ENCODE assay signal across 13 cellular contexts in the genomic region with DNA sequence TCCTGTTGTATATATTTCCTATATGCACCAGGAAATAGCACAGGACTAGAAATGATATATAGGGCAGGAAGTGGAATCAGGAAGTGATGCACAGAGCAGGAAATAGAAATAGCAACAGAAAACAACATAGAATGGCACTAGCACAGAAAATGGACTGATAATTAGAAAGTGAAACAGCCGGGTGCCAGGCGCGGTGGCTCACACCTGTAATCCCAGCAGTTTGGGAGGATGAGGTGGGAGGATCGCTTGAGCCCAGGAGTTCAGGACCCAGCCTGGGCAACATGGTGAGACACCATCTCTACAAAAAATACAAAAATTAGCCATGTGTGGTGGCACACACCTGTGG. TPM values are rescaled to one million over a fixed set of nuclear protein-coding genes. Genes with fewer than 3 reads are reported as not detected.
DNase-seq lines count a peak whose midpoint lies in the region; ATAC-seq and TF ChIP-seq lines count a peak whose summit lies in the region.
"Had no signal": no experiment of that assay in that cellular context is flagged by ENCODE, and none has a peak within 500 bp of the region (broad histone marks: within the 10 kb centered on the region; RNA-seq: fewer than 3 reads in every experiment).

No MANE protein-coding gene starts in this region.

- no peak overlapping the region for H3K4me2 ChIP-seq in GM23338
- H3K4me2 ChIP-seq in GM23248 (ENCODE audit: unreplicated experiment), result no peak overlapping the region

- peak; percentile 76 for ATAC-seq in activated CD8-positive, alpha-beta T cell treated with anti-CD3 and anti-CD28 coated beads for 36 hours
- ATAC-seq in mucosa of descending colon (peak; percentile 49), GM23338 (no peak)

- no peaks in the 10 kb centered on the region for H3K27me3 ChIP-seq in CD4-positive, alpha-beta memory T cell (ENCODE audit: insufficient read depth, low read length)
- H3K27me3 ChIP-seq in GM23338 (ENCODE audit: insufficient read depth) (no peaks in the 10 kb centered on the region), GM23248 (replicated peaks; ENCODE audit: insufficient read depth) (no peaks in the 10 kb centered on the region)
- H3K27me3 ChIP-seq: right lobe of liver had no signal

- H3K36me3 ChIP-seq in CD4-positive, alpha-beta memory T cell (ENCODE audit: insufficient read depth, low read length), result no peaks in the 10 kb centered on the region
- H3K36me3 ChIP-seq in mucosa of descending colon (ENCODE audit: low read depth), result no peaks in the 10 kb centered on the region
- H3K36me3 ChIP-seq in GM23338 (ENCODE audit: insufficient read depth), result no peaks in the 10 kb centered on the region
- peaks cover 14% of the 10 kb centered on the region for H3K36me3 ChIP-seq in GM23248 (ENCODE audit: low read depth)
- H3K36me3 ChIP-seq: right lobe of liver had no signal

- intact Hi-C loops in CD4-positive, alpha-beta memory T cell (cut with micrococcal nuclease), result loop anchor here (1.0 kb wide), 1 partner anchor 10 kb away; a partner anchor contains a TSS
- intact Hi-C loops in activated CD8-positive, alpha-beta T cell treated with anti-CD3 and anti-CD28 coated beads for 36 hours (cut with micrococcal nuclease), result no loop called here
- intact Hi-C loops in mucosa of descending colon (cut with DNase I, micrococcal nuclease), result no loop called here

- H4K20me1 ChIP-seq in GM23338 (replicated peaks; ENCODE audit: insufficient read depth) (peaks cover 5% of the 10 kb centered on the region), GM23248 (ENCODE audit: insufficient read depth) (no peaks in the 10 kb centered on the region)

- H3K4me1 Mint-ChIP-seq in CD4-positive, alpha-beta memory T cell, result peaks cover 12 to 42% (median 24%) of the 10 kb centered on the region in 4 donors
- H3K4me1 Mint-ChIP-seq in IgD-negative memory B cell (peaks cover 30 to 40% (median 38%) of the 10 kb centered on the region in 3 donors), GM23338 (peaks cover 3% of the 10 kb centered on the region; the same call in 2 of the 3 replicates)
- H3K4me1 Mint-ChIP-seq in activated CD8-positive, alpha-beta T cell treated with anti-CD3 and anti-CD28 coated beads for 36 hours (ENCODE audit: low read depth), result peaks cover 33% of the 10 kb centered on the region

- POLR2A ChIA-PET in CD4-positive, alpha-beta memory T cell (lab: Charles Lee; ENCODE audit: partially characterized antibody), result interaction anchor here (0.8 to 3.3 kb wide), 5 partner anchors 10 to 232 kb away, joined by 3 to 31 read pairs (median 6); a partner anchor contains a TSS
- POLR2A ChIA-PET in activated CD8-positive, alpha-beta T cell treated with anti-CD3 and anti-CD28 coated beads for 36 hours (lab: Charles Lee), result no interaction called here

- 0 out of 2 replicates have a peak, but pooled peaks cover 10% of the 10 kb centered on the region for H3F3A ChIP-seq in GM23338 (replicated peaks; ENCODE audit: low read depth)
- H3F3A ChIP-seq in GM23248 (ENCODE audit: insufficient read depth), result no peaks in the 10 kb centered on the region

- no peak overlapping the region for H3K9ac ChIP-seq in GM23248

- H3K27me3 Mint-ChIP-seq in CD4-positive, alpha-beta memory T cell, result no peaks in the 10 kb centered on the region
- H3K27me3 Mint-ChIP-seq in IgD-negative memory B cell (peaks cover 1% of the 10 kb centered on the region), GM23338 (ENCODE audit: insufficient read depth, low read depth, poor library complexity) (peaks cover 5% of the 10 kb centered on the region)
- H3K27me3 Mint-ChIP-seq in activated CD8-positive, alpha-beta T cell treated with anti-CD3 and anti-CD28 coated beads for 36 hours, result no peaks in the 10 kb centered on the region

- H3K4me3 ChIP-seq in CD4-positive, alpha-beta memory T cell (ENCODE audit: low read length in 2 of 2), result peak overlapping the region in 1 of 2 donors; percentile 16
- H3K4me3 ChIP-seq in mucosa of descending colon (no peak overlapping the region), GM23338 (no peak overlapping the region), GM23248 (no peak overlapping the region)
- H3K4me3 ChIP-seq: right lobe of liver, SK-N-MC had no signal

- H3K79me2 ChIP-seq in GM23338 (replicated peaks; ENCODE audit: insufficient read depth) (no peaks in the 10 kb centered on the region), GM23248 (ENCODE audit: insufficient read depth) (no peaks in the 10 kb centered on the region)

- 97 to 98% methylated on average over 4 of the region's 4 CpGs for WGBS in GM23248 (ENCODE audit: low coverage in 1 of 2, low lambda C conversion rate in 2 of 2, missing lambda C conversion rate in 2 of 2), 2 experiments

- H3K27ac Mint-ChIP-seq in CD4-positive, alpha-beta memory T cell, result peak overlapping the region; percentile 81 to 97 (median 96)
- H3K27ac Mint-ChIP-seq in IgD-negative memory B cell, result peak overlapping the region; percentile 46 to 80 (median 74)
- H3K27ac Mint-ChIP-seq in activated CD8-positive, alpha-beta T cell treated with anti-CD3 and anti-CD28 coated beads for 36 hours, result peak overlapping the region; percentile 89
- H3K27ac Mint-ChIP-seq in GM23338, result no peak overlapping the region

- no peaks in the 10 kb centered on the region for H3K36me3 Mint-ChIP-seq in CD4-positive, alpha-beta memory T cell
- peaks cover 2% of the 10 kb centered on the region for H3K36me3 Mint-ChIP-seq in IgD-negative memory B cell
- peaks cover 2% of the 10 kb centered on the region for H3K36me3 Mint-ChIP-seq in activated CD8-positive, alpha-beta T cell treated with anti-CD3 and anti-CD28 coated beads for 36 hours (ENCODE audit: low read depth)
- H3K36me3 Mint-ChIP-seq in GM23338 (ENCODE audit: low read depth), result no peaks in the 10 kb centered on the region

- peaks cover 0 to 3% (median 0%) of the 10 kb centered on the region in 8 donors for H3K9me3 Mint-ChIP-seq in CD4-positive, alpha-beta memory T cell
- H3K9me3 Mint-ChIP-seq in IgD-negative memory B cell, result no peaks in the 10 kb centered on the region
- peaks cover 3% of the 10 kb centered on the region for H3K9me3 Mint-ChIP-seq in activated CD8-positive, alpha-beta T cell treated with anti-CD3 and anti-CD28 coated beads for 36 hours
- H3K9me3 Mint-ChIP-seq in GM23338, result no peaks in the 10 kb centered on the region

- in situ Hi-C loops in GM23248 (cut with MboI), result no loop called here

- peaks cover 35% of the 10 kb centered on the region for H3K4me1 ChIP-seq in CD4-positive, alpha-beta memory T cell (ENCODE audit: insufficient read depth, low read length)
- H3K4me1 ChIP-seq in mucosa of descending colon (ENCODE audit: low read depth), result no peaks in the 10 kb centered on the region
- peaks cover 6% of the 10 kb centered on the region; the same call in 1 of the 2 replicates for H3K4me1 ChIP-seq in GM23338 (ENCODE audit: insufficient read depth)
- no peaks in the 10 kb centered on the region for H3K4me1 ChIP-seq in GM23248 (ENCODE audit: insufficient read depth)
- H3K4me1 ChIP-seq: right lobe of liver had no signal

- H3K4me3 Mint-ChIP-seq in CD4-positive, alpha-beta memory T cell, result peak overlapping the region; percentile 21 to 83 (median 71)
- H3K4me3 Mint-ChIP-seq in IgD-negative memory B cell (peak overlapping the region; percentile 3 to 84 (median 39)), GM23338 (no peak overlapping the region)
- H3K4me3 Mint-ChIP-seq in activated CD8-positive, alpha-beta T cell treated with anti-CD3 and anti-CD28 coated beads for 36 hours, result no peak overlapping the region

- peak overlapping the region; percentile 67 for H3K27ac ChIP-seq in CD4-positive, alpha-beta memory T cell (ENCODE audit: low read depth, low read length)
- H3K27ac ChIP-seq in GM23338 (ENCODE audit: low read depth) (no peak overlapping the region), GM23248 (no peak overlapping the region)
- H3K27ac ChIP-seq: right lobe of liver, SK-N-MC had no signal

- TF ChIP-seq CTCF in activated CD8-positive, alpha-beta T cell treated with anti-CD3 and anti-CD28 coated beads for 36 hours (IDR thresholded peaks at IDR 0.05), result no peak
- TF ChIP-seq CTCF in mucosa of descending colon (IDR thresholded peaks at IDR 0.05), result no peak
- TF ChIP-seq CTCF in GM23338 (conservative IDR thresholded peaks at IDR 0.05; ENCODE audit: low read depth in 2 of 2), result no peak

- H3K9me2 ChIP-seq in GM23338 (ENCODE audit: insufficient read depth) (no peaks in the 10 kb centered on the region), GM23248 (ENCODE audit: insufficient read depth) (no peaks in the 10 kb centered on the region)

- H2AFZ ChIP-seq in GM23338 (no peak overlapping the region), GM23248 (no peak overlapping the region)

- CTCF ChIA-PET in CD4-positive, alpha-beta memory T cell (lab: Charles Lee; ENCODE audit: partially characterized antibody), result interaction anchor here (1.2 to 10.5 kb wide), 7 partner anchors 8 to 61 kb away, joined by 3 to 125 read pairs (median 4); no protein-coding TSS in a partner anchor
- CTCF ChIA-PET in activated CD8-positive, alpha-beta T cell treated with anti-CD3 and anti-CD28 coated beads for 36 hours (lab: Charles Lee), result interaction anchor here (2.7 to 4.0 kb wide), 2 partner anchors 14 to 31 kb away, joined by 10 to 43 read pairs; no protein-coding TSS in a partner anchor

- peak; percentile 43 to 77 (median 64) for DNase-seq in CD4-positive, alpha-beta memory T cell
- DNase-seq in activated CD8-positive, alpha-beta T cell treated with anti-CD3 and anti-CD28 coated beads for 36 hours, result peak; percentile 55
- DNase-seq in mucosa of descending colon (no peak), GM23338 (ENCODE audit: low spot score) (no peak), nucleus accumbens (lab: John Stamatoyannopoulos, UW) (no peak), GM23248 (no peak)
- DNase-seq: activated CD4-positive, alpha-beta T cell treated with anti-CD3 and anti-CD28 coated beads, Interleukin-2, amount 50 U/mL, for 48 hours; effector CD4-positive, alpha-beta T cell; KG1; NCI-H2081 treated with DMSO at 0.1 percent for 48 hours; right lobe of liver had no signal

- no peaks in the 10 kb centered on the region for H3K9me3 ChIP-seq in CD4-positive, alpha-beta memory T cell (ENCODE audit: control insufficient read depth in 1 of 2, low read length in 2 of 2)
- H3K9me3 ChIP-seq in mucosa of descending colon, result no peaks in the 10 kb centered on the region
- H3K9me3 ChIP-seq in GM23248 (ENCODE audit: low read depth), result no peaks in the 10 kb centered on the region
- H3K9me3 ChIP-seq: right lobe of liver had no signal

RNA-seq across cellular contexts. Expression of a gene that starts 10.0 kb away (rescaled TPM):
- 10 to 100 TPM; 12.1 to 12.9 TPM for total RNA-seq in CD4-positive, alpha-beta memory T cell
- 1 to 10 TPM; 2.2 to 5.2 TPM for polyA plus RNA-seq in CD4-positive, alpha-beta memory T cell
- polyA plus RNA-seq in IgD-negative memory B cell (29.9 TPM), GM23338 (2016; fragmentation: Nextera tagmentation; extraction: Ambion mirVana) (2.0 and 2.1 TPM in 2 replicates), GM23248 (2016; fragmentation: Nextera tagmentation; extraction: Ambion mirVana) (2.8 and 2.9 TPM in 2 replicates)
- total RNA-seq in activated CD8-positive, alpha-beta T cell treated with anti-CD3 and anti-CD28 coated beads for 36 hours, result 10 to 100 TPM; 26.6 to 29.6 TPM
- total RNA-seq in mucosa of descending colon, result 1 to 10 TPM; 2.3 to 4.7 (median 4.4) TPM
- 6.2 and 6.3 TPM in 2 replicates for total RNA-seq in GM23338 (2014; rRNA removed; shearing (Covaris generic))
- total RNA-seq in GM23248 (2014; rRNA removed; shearing (Covaris generic)), result 7.1 and 8.2 TPM in 2 replicates

RNA-seq across cellular contexts. Expression of a gene that starts 58.2 kb away (rescaled TPM):
- under 1 TPM in 1 of 2 experiments, not detected in 1; 0.23 TPM for total RNA-seq in CD4-positive, alpha-beta memory T cell
- not detected for polyA plus RNA-seq in CD4-positive, alpha-beta memory T cell
- polyA plus RNA-seq in IgD-negative memory B cell, result not detected
- under 1 TPM; 0.07 to 0.41 TPM for total RNA-seq in activated CD8-positive, alpha-beta T cell treated with anti-CD3 and anti-CD28 coated beads for 36 hours
- 10 to 100 TPM in 2 of 3 donors, 1 to 10 TPM in 1; 7.6 to 75.8 (median 13.6) TPM for total RNA-seq in mucosa of descending colon
- total RNA-seq in GM23338 (2014; rRNA removed; shearing (Covaris generic)), result 11.0 and 15.0 TPM in 2 replicates
- polyA plus RNA-seq in GM23338 (2016; fragmentation: Nextera tagmentation; extraction: Ambion mirVana), result 2.7 and 2.9 TPM in 2 replicates
- 23.5 and 24.2 TPM in 2 replicates for total RNA-seq in GM23248 (2014; rRNA removed; shearing (Covaris generic))
- 15.3 and 16.5 TPM in 2 replicates for polyA plus RNA-seq in GM23248 (2016; fragmentation: Nextera tagmentation; extraction: Ambion mirVana)

Comparison
In these comparisons a context has a peak if more than half of its experiments do, and no peak if none do; other contexts are left out.
1. DNase-seq: peak in CD4-positive, alpha-beta memory T cell (5 of 5) and activated CD8-positive, alpha-beta T cell treated with anti-CD3 and anti-CD28 coated beads for 36 hours (single experiment); none in mucosa of descending colon (0 of 3), GM23338 (single experiment), nucleus accumbens (0 of 56) and GM23248 (single experiment).
2. H3K4me3 Mint-ChIP-seq: peak in CD4-positive, alpha-beta memory T cell (8 of 8) and IgD-negative memory B cell (4 of 4); none in activated CD8-positive, alpha-beta T cell treated with anti-CD3 and anti-CD28 coated beads for 36 hours (single experiment) and GM23338 (single experiment).